14 cellular contexts compared by ENCODE assay signal in the genomic region with DNA sequence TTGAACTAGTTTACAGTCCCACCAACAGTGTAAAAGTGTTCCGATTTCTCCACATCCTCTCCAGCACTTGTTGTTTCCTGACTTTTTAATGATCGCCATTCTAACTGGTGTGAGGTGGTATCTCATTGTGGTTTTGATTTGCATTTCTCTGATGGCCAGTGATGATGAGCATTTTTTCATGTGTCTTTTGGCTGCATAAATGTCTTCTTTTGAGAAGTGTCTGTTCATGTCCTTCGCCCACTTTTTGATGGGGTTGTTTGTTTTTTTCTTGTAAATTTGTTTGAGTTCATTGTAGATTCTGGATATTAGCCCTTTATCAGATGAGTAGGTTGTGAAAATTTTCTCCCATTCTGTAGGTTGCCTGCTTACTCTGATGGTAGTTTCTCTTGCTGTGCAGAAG. TPM values are rescaled to one million over a fixed set of nuclear protein-coding genes. Genes with fewer than 3 reads are reported as not detected.
"Had no signal": no experiment of that assay in that cellular context is flagged by ENCODE, and none has a peak within 500 bp of the region (broad histone marks: within the 10 kb centered on the region; RNA-seq: fewer than 3 reads in every experiment).

No MANE protein-coding gene starts in this region.

RNA-seq across cellular contexts. Expression of gene TGM7, which starts 12.4 kb away (rescaled TPM):
- total RNA-seq: stomach, subcutaneous adipose tissue, suprapubic skin, temporal lobe, thoracic aorta, thyroid gland, tibial nerve, transverse colon, upper lobe of left lung, upper lobe of right lung, ureter, urinary bladder, uterus, vagina had no signal
- polyA plus RNA-seq: urinary bladder had no signal

RNA-seq across cellular contexts. Expression of gene TGM5, which starts 22.9 kb away (rescaled TPM):
- total RNA-seq: stomach, temporal lobe, thoracic aorta, thyroid gland, tibial nerve, upper lobe of right lung, uterus had no signal
